1 cellular context compared by ENCODE assay signal in genomic region chr4:16222957-16223527, GRCh38.
TF ChIP-seq lines count a peak whose summit lies in the region.

No MANE protein-coding gene starts in this region.

TF ChIP-seq in A549, 52 proteins besides CTCF, POLR2A, EP300 and RAD21 (continued from another document):
- TF ChIP-seq, protein P1, sequence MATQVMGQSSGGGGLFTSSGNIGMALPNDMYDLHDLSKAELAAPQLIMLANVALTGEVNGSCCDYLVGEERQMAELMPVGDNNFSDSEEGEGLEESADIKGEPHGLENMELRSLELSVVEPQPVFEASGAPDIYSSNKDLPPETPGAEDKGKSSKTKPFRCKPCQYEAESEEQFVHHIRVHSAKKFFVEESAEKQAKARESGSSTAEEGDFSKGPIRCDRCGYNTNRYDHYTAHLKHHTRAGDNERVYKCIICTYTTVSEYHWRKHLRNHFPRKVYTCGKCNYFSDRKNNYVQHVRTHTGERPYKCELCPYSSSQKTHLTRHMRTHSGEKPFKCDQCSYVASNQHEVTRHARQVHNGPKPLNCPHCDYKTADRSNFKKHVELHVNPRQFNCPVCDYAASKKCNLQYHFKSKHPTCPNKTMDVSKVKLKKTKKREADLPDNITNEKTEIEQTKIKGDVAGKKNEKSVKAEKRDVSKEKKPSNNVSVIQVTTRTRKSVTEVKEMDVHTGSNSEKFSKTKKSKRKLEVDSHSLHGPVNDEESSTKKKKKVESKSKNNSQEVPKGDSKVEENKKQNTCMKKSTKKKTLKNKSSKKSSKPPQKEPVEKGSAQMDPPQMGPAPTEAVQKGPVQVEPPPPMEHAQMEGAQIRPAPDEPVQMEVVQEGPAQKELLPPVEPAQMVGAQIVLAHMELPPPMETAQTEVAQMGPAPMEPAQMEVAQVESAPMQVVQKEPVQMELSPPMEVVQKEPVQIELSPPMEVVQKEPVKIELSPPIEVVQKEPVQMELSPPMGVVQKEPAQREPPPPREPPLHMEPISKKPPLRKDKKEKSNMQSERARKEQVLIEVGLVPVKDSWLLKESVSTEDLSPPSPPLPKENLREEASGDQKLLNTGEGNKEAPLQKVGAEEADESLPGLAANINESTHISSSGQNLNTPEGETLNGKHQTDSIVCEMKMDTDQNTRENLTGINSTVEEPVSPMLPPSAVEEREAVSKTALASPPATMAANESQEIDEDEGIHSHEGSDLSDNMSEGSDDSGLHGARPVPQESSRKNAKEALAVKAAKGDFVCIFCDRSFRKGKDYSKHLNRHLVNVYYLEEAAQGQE (IDR thresholded peaks at IDR 0.05), result no peak
